In the genomic region with DNA sequence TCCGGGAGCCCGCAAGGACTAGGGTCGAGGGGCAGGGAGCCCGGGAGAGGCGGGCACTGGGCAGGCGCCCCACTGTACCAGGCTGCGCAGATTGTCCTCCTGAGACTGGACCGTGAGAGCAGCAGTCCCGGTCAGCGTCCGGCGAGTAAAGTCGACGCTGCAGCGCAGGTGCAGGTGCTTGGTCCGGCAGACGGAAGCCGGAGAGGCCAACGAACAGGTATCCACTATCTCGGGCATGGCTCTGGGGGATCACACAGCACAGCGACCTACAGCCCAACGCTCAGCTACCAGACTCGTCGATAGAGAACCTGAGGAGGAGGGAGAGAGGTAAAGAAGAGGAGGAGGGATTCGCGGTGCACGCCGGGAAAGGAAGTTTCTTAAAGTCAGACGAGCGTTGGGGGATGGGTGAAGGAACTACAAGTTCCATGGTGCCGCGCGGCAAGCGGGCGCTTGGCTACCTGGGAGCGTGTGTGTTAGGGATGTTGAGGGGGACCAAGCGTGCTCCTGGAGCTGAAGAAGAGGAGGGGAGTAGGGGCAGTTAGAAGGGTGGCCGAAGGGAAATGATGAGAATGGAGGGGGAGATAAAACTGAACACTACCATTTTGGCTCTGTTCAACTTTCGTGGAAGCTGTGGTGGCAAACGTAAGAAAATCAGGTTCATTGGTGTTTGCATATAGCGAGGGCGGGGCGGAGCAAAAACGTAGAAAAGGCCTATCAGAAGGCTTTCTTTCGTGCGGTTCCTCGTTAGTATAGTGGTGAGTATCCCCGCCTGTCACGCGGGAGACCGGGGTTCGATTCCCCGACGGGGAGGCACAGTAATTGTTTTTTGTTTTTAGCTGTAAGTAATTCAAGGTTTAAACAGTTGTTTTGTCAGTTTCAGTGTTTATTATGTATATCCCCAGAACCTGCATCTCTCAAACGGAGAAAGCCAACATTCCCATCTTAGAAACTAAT, we compare ENCODE assay signal across 8 cellular contexts. TPM values are rescaled to one million over a fixed set of nuclear protein-coding genes. Genes with fewer than 3 reads are reported as not detected.
DNase-seq lines count a peak whose midpoint lies in the region; TF ChIP-seq lines count a peak whose summit lies in the region.

LTA4H (minus strand) TSS at position 305 of the 954 bp plus-strand sequence; CDS start at position 237, 68 bp downstream.

- TF ChIP-seq EP300 in neural cell (conservative IDR thresholded peaks at IDR 0.05; ENCODE audit: poor library complexity, severe bottlenecking) (peak; percentile 37), stomach (IDR thresholded peaks at IDR 0.05) (no peak)

- H3K4me3 ChIP-seq in HAP-1 (peak within 1 kb of the TSS; percentile 62), MG63 (peak within 1 kb of the TSS; percentile 89), fibroblast of villous mesenchyme (ENCODE audit: low read depth, low read length) (peak within 1 kb of the TSS; percentile 94), neural cell (ENCODE audit: low read length) (peak within 1 kb of the TSS; percentile 86), stomach (peak within 1 kb of the TSS; percentile 68 to 87 (median 83))

- TF ChIP-seq POLR2A in stomach (IDR thresholded peaks at IDR 0.05), result peak in 2 of 4 donors; percentile 75 to 85

- peaks cover 6% of the 10 kb centered on the region for H3K79me2 ChIP-seq in neural cell (replicated peaks; ENCODE audit: insufficient read depth, low read length)

- H3K9me2 ChIP-seq in neural cell (ENCODE audit: insufficient read depth, low read length), result no peaks in the 10 kb centered on the region

- H3K9me3 ChIP-seq in HAP-1 (no peaks in the 10 kb centered on the region), MG63 (no peaks in the 10 kb centered on the region), neural cell (ENCODE audit: low read length) (no peaks in the 10 kb centered on the region), stomach (no peaks in the 10 kb centered on the region)

- peak within 1 kb of the TSS; percentile 97 for H2AFZ ChIP-seq in neural cell (ENCODE audit: low read depth, low read length)

- WGBS in stomach, 5 donors, result 0 to 1% (median 0%) methylated on average over 43 to 55 of the region's 55 CpGs

- in situ Hi-C loops in G401 (cut with HindIII; ENCODE audit: low sequenced_read_pairs), result no loop called here
- in situ Hi-C loops in HAP-1 (cut with MboI; ENCODE audit: low sequenced_read_pairs), result no loop called here

- peak within 1 kb of the TSS; percentile 69 for H3K4me2 ChIP-seq in neural cell (ENCODE audit: low read length)

- no peaks in the 10 kb centered on the region for H3F3A ChIP-seq in neural cell (ENCODE audit: insufficient read depth, low read length, poor library complexity, severe bottlenecking)

- DNase-seq in G401 (ENCODE audit: low spot score) (peak; percentile 99), HAP-1 (ENCODE audit: low spot score in 2 of 2) (peak; percentile 98 to 99), MG63 (peak; percentile 93), SHP77 (lab: John Stamatoyannopoulos, UW) (peak; percentile 98 to 99), fibroblast of villous mesenchyme (ENCODE audit: low read depth) (peak; percentile 98), stomach (peak; percentile 98)
- peak; percentile 93 for DNase-seq in activated effector memory CD4-positive, alpha-beta T cell treated with Interleukin-2 at 50 U/mL for 16 hours

- peak within 1 kb of the TSS; percentile 76 for H3K27ac ChIP-seq in neural cell (ENCODE audit: low read length)
- peak within 1 kb of the TSS; percentile 84 to 92 (median 89) for H3K27ac ChIP-seq in stomach

- peak within 1 kb of the TSS; percentile 79 for H3K9ac ChIP-seq in neural cell (ENCODE audit: low read length)

- no peak for TF ChIP-seq RAD21 in neural cell (conservative IDR thresholded peaks at IDR 0.05)

- no peak for TF ChIP-seq CTCF in fibroblast of villous mesenchyme (IDR thresholded peaks at IDR 0.05; ENCODE audit: insufficient read depth, low read depth, low read length)
- peak; percentile 16 for TF ChIP-seq CTCF in neural cell (IDR thresholded peaks at IDR 0.05; ENCODE audit: poor library complexity, severe bottlenecking)
- TF ChIP-seq CTCF in stomach (IDR thresholded peaks at IDR 0.05), result no peak

- intact Hi-C loops in stomach (cut with DNase I; ENCODE audit: low total_unique reads), result no loop called here

- H4K20me1 ChIP-seq in neural cell (ENCODE audit: insufficient read depth), result no peaks in the 10 kb centered on the region

- H3K4me1 ChIP-seq in HAP-1 (peaks cover 8% of the 10 kb centered on the region), stomach (peaks cover 0 to 34% (median 26%) of the 10 kb centered on the region in 4 donors)

- H3K36me3 ChIP-seq in HAP-1 (replicated peaks), result no peaks in the 10 kb centered on the region
- H3K36me3 ChIP-seq in MG63, result no peaks in the 10 kb centered on the region
- no peaks in the 10 kb centered on the region for H3K36me3 ChIP-seq in neural cell (ENCODE audit: insufficient read depth, low read length)
- no peaks in the 10 kb centered on the region for H3K36me3 ChIP-seq in stomach

- H3K27me3 ChIP-seq in HAP-1 (ENCODE audit: low read depth) (peaks cover 3% of the 10 kb centered on the region; the same call in 1 of the 2 replicates), MG63 (no peaks in the 10 kb centered on the region), neural cell (ENCODE audit: insufficient read depth, low read depth, low read length) (no peaks in the 10 kb centered on the region), stomach (no peaks in the 10 kb centered on the region)

TF ChIP-seq in neural cell, 6 proteins besides CTCF, POLR2A, EP300 and RAD21:
- TF ChIP-seq SMC3 (conservative IDR thresholded peaks at IDR 0.05; ENCODE audit: poor library complexity) (peak; percentile 24), POLR2AphosphoS5 (IDR thresholded peaks at IDR 0.05) (peak; percentile 87), REST (IDR thresholded peaks at IDR 0.05; ENCODE audit: borderline replicate concordance) (peak; percentile 60), EZH2 (IDR thresholded peaks at IDR 0.05; ENCODE audit: borderline replicate concordance, insufficient read depth, low read length, poor library complexity, severe bottlenecking) (no peak), TAF1 (IDR thresholded peaks at IDR 0.05; ENCODE audit: low read depth) (peak; percentile 70), MXI1 (conservative IDR thresholded peaks at IDR 0.05; ENCODE audit: poor library complexity, severe bottlenecking) (peak; percentile 92)
TF ChIP-seq in neural cell: peak in this region for 5.

RNA-seq across cellular contexts. Expression of gene LTA4H, which starts in this region (rescaled TPM):
- total RNA-seq in G401 (2014; rRNA removed; shearing (Covaris generic)), result 121 and 165 TPM in 2 replicates
- 45.7 and 50.4 TPM in 2 replicates for total RNA-seq in MG63 (2014; rRNA removed; shearing (Covaris generic); ENCODE audit: low replicate concordance)
- total RNA-seq in fibroblast of villous mesenchyme (58.6 and 79.9 TPM in 2 replicates), stomach (10 to 100 TPM; 22.6 to 91.5 (median 73.6) TPM)
- polyA plus RNA-seq in neural cell (54.1 and 55.3 TPM in 2 replicates), stomach (10 to 100 TPM; 38.2 to 62.6 (median 51.6) TPM)
- 36.3 and 42.8 TPM in 2 replicates for polyA minus RNA-seq in neural cell

Comparison
In these comparisons a context has a peak if more than half of its experiments do, and no peak if none do; other contexts are left out.
1. Peak in every context shown above with its lines: DNase-seq, H3K4me3 ChIP-seq and H3K27ac ChIP-seq.